Comparison of ENCODE assay signal across 13 cellular contexts in genomic region chr12:124100572-124101178, GRCh38.
DNase-seq lines count a peak whose midpoint lies in the region; ATAC-seq and TF ChIP-seq lines count a peak whose summit lies in the region.
"Had no signal": no experiment of that assay in that cellular context is flagged by ENCODE, and none has a peak within 500 bp of the region (broad histone marks: within the 10 kb centered on the region; RNA-seq: fewer than 3 reads in every experiment).

No MANE protein-coding gene starts in this region.

- peaks cover 3 to 15% of the 10 kb centered on the region in 2 donors for H3K27me3 Mint-ChIP-seq in natural killer cell treated with Interleukin-12 subunit alpha and Interleukin-12 subunit beta and Interleukin-15 and Interleukin-18, amount 100 ng/mL, for 72 hours
- H3K27me3 Mint-ChIP-seq in natural killer cell (ENCODE audit: low read depth in 2 of 2) (peaks cover 3 to 5% of the 10 kb centered on the region in 2 donors), glutamatergic neuron (ENCODE audit: unreplicated experiment) (peaks cover 10% of the 10 kb centered on the region), neural crest cell (ENCODE audit: low read depth) (peaks cover 8% of the 10 kb centered on the region), T-helper 17 cell (peaks cover 17% of the 10 kb centered on the region)

- no peaks in the 10 kb centered on the region for H3K9me3 ChIP-seq in T-helper 17 cell (ENCODE audit: control insufficient read depth, low read length, poor library complexity, severe bottlenecking)

- H3K36me3 Mint-ChIP-seq in natural killer cell treated with Interleukin-12 subunit alpha and Interleukin-12 subunit beta and Interleukin-15 and Interleukin-18, amount 100 ng/mL, for 72 hours, result no peaks in the 10 kb centered on the region
- H3K36me3 Mint-ChIP-seq in natural killer cell (no peaks in the 10 kb centered on the region), glutamatergic neuron (ENCODE audit: unreplicated experiment) (peaks cover 8% of the 10 kb centered on the region), neural crest cell (ENCODE audit: low read depth) (peaks cover 4% of the 10 kb centered on the region), T-helper 17 cell (ENCODE audit: low read depth) (no peaks in the 10 kb centered on the region)

- no peak for ATAC-seq in natural killer cell treated with Interleukin-12 subunit alpha and Interleukin-12 subunit beta and Interleukin-15 and Interleukin-18, amount 100 ng/mL, for 72 hours
- ATAC-seq in natural killer cell, result no peak
- no peak for ATAC-seq in T-helper 17 cell
- ATAC-seq: GM12878, HCT116 had no signal

- no peak overlapping the region for H3K27ac Mint-ChIP-seq in natural killer cell treated with Interleukin-12 subunit alpha and Interleukin-12 subunit beta and Interleukin-15 and Interleukin-18, amount 100 ng/mL, for 72 hours
- H3K27ac Mint-ChIP-seq in natural killer cell (no peak overlapping the region), glutamatergic neuron (ENCODE audit: unreplicated experiment) (peak overlapping the region; percentile 75), neural crest cell (ENCODE audit: unreplicated experiment) (peak overlapping the region; percentile 45), T-helper 17 cell (no peak overlapping the region)
- H3K27ac Mint-ChIP-seq: CD4-positive, alpha-beta T cell had no signal

- DNase-seq in natural killer cell treated with Interleukin-12 subunit alpha and Interleukin-12 subunit beta and Interleukin-15 and Interleukin-18, amount 100 ng/mL, for 72 hours (ENCODE audit: low spot score), result peak; percentile 22
- DNase-seq in natural killer cell (no peak), glutamatergic neuron (no peak), neural crest cell (ENCODE audit: low read depth, low spot score) (no peak), erythroblast (lab: John Stamatoyannopoulos, UW) (no peak), COLO829 (ENCODE audit: low spot score) (no peak), T-helper 17 cell (no peak)
- DNase-seq: ACHN; CD4-positive, alpha-beta T cell; DMS79; GM23248 had no signal

- H3K4me3 Mint-ChIP-seq in natural killer cell treated with Interleukin-12 subunit alpha and Interleukin-12 subunit beta and Interleukin-15 and Interleukin-18, amount 100 ng/mL, for 72 hours, result no peak overlapping the region
- no peak overlapping the region for H3K4me3 Mint-ChIP-seq in natural killer cell
- peak overlapping the region; percentile 2 for H3K4me3 Mint-ChIP-seq in glutamatergic neuron (ENCODE audit: unreplicated experiment)
- H3K4me3 Mint-ChIP-seq in neural crest cell, result peak overlapping the region; percentile 13
- no peak overlapping the region for H3K4me3 Mint-ChIP-seq in T-helper 17 cell
- H3K4me3 Mint-ChIP-seq: CD4-positive, alpha-beta T cell had no signal

- no peak for TF ChIP-seq POLR2A in erythroblast (IDR thresholded peaks at IDR 0.05; ENCODE audit: low read length)

- TF ChIP-seq CTCF in natural killer cell (IDR thresholded peaks at IDR 0.05) (no peak), glutamatergic neuron (IDR thresholded peaks at IDR 0.05; ENCODE audit: partially characterized antibody, unreplicated experiment) (no peak), neural crest cell (conservative IDR thresholded peaks at IDR 0.05) (no peak)

- intact Hi-C loops in natural killer cell (cut with micrococcal nuclease), result no loop called here

- no peaks in the 10 kb centered on the region for H3K9me3 Mint-ChIP-seq in natural killer cell treated with Interleukin-12 subunit alpha and Interleukin-12 subunit beta and Interleukin-15 and Interleukin-18, amount 100 ng/mL, for 72 hours
- H3K9me3 Mint-ChIP-seq in natural killer cell (no peaks in the 10 kb centered on the region), glutamatergic neuron (ENCODE audit: unreplicated experiment) (peaks cover 8% of the 10 kb centered on the region), neural crest cell (no peaks in the 10 kb centered on the region)
- H3K9me3 Mint-ChIP-seq: CD4-positive, alpha-beta T cell had no signal

- no peaks in the 10 kb centered on the region for H3K4me1 Mint-ChIP-seq in natural killer cell treated with Interleukin-12 subunit alpha and Interleukin-12 subunit beta and Interleukin-15 and Interleukin-18, amount 100 ng/mL, for 72 hours (ENCODE audit: low read depth in 2 of 2)
- no peaks in the 10 kb centered on the region for H3K4me1 Mint-ChIP-seq in natural killer cell
- peaks cover 33% of the 10 kb centered on the region for H3K4me1 Mint-ChIP-seq in glutamatergic neuron (ENCODE audit: low read depth, unreplicated experiment)
- H3K4me1 Mint-ChIP-seq in neural crest cell, result peaks cover 42% of the 10 kb centered on the region
- no peaks in the 10 kb centered on the region for H3K4me1 Mint-ChIP-seq in T-helper 17 cell

Comparison
In these comparisons a context has a peak if more than half of its experiments do, and no peak if none do; other contexts are left out.
1. H3K27ac Mint-ChIP-seq: peak in glutamatergic neuron (single experiment) and neural crest cell (single experiment); none in natural killer cell treated with Interleukin-12 subunit alpha and Interleukin-12 subunit beta and Interleukin-15 and Interleukin-18, amount 100 ng/mL, for 72 hours (0 of 2), natural killer cell (0 of 2) and T-helper 17 cell (single experiment).
2. H3K4me3 Mint-ChIP-seq: peak in glutamatergic neuron (single experiment) and neural crest cell (single experiment); none in natural killer cell treated with Interleukin-12 subunit alpha and Interleukin-12 subunit beta and Interleukin-15 and Interleukin-18, amount 100 ng/mL, for 72 hours (single experiment), natural killer cell (single experiment) and T-helper 17 cell (single experiment).